ENCODE assay signal across 5 cellular contexts in the genomic region with DNA sequence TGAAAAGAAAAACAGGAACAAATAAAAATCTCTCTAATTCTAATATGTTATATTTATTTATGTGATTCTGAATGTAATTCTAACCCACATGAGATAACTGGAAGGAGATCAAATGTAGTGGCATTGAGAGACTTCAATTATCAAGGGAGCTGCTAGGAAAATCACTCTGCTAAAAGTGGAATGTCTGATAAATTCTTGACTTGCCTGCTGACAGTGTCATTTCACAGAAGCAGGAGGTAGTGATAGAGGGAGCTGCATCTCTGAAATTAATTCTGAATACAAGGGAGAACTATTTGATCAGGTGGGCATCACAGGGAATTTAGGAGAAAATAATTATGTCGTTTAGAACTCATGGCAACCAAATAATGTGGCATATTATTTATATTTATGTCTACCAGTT.
"Had no signal": no experiment of that assay in that cellular context is flagged by ENCODE, and none has a peak within 500 bp of the region (broad histone marks: within the 10 kb centered on the region; RNA-seq: fewer than 3 reads in every experiment).

No MANE protein-coding gene starts in this region.

- H3K4me3 ChIP-seq: K562 had no signal

- DNase-seq: IMR-90, KBM-7, KG1 had no signal

- H3K27ac ChIP-seq: HL-60 had no signal
